ENCODE assay signal across 22 cellular contexts in genomic region chr7:30915751-30916150, GRCh38. TPM values are rescaled to one million over a fixed set of nuclear protein-coding genes. Genes with fewer than 3 reads are reported as not detected.
A peak's percentile ranks its signal among the peaks of the same experiment; 100 is the strongest.
DNase-seq lines count a peak whose midpoint lies in the region; ATAC-seq, FAIRE-seq and TF ChIP-seq lines count a peak whose summit lies in the region.
"Had no signal": no experiment of that assay in that cellular context is flagged by ENCODE, and none has a peak within 500 bp of the region (broad histone marks: within the 10 kb centered on the region; RNA-seq: fewer than 3 reads in every experiment).

No MANE protein-coding gene starts in this region.

- H3K4me2 ChIP-seq in K562 (ENCODE audit: insufficient read depth, low read length) (peak overlapping the region; percentile 70), osteoblast (ENCODE audit: insufficient read depth, low read length) (no peak overlapping the region)

- H3K9me1 ChIP-seq in K562 (ENCODE audit: control insufficient read depth, insufficient read depth, low read length), result peaks cover 3% of the 10 kb centered on the region

- TF ChIP-seq EP300 in K562 (IDR thresholded peaks at IDR 0.05; ENCODE audit: low read length), result no peak

- FAIRE-seq in K562 (lab: Jason Lieb, UNC), result no peak
- FAIRE-seq: G401.6, GM12878 had no signal

- H3K36me3 ChIP-seq in K562 (ENCODE audit: control insufficient read depth, insufficient read depth, low read length), result no peaks in the 10 kb centered on the region
- H3K36me3 ChIP-seq in left ventricle myocardium inferior, result no peaks in the 10 kb centered on the region
- no peaks in the 10 kb centered on the region for H3K36me3 ChIP-seq in osteoblast (ENCODE audit: insufficient read depth, low read length)
- H3K36me3 ChIP-seq in uterus, result no peaks in the 10 kb centered on the region

- no TSS peak for BruUV-seq in K562 (replicated peaks; lab: Mats Ljungman, UMichigan)

- no peaks in the 10 kb centered on the region for H3K27me3 ChIP-seq in K562 (ENCODE audit: control insufficient read depth in 2 of 2, insufficient read depth in 2 of 2, low read length in 2 of 2)
- H3K27me3 ChIP-seq in left ventricle myocardium inferior (ENCODE audit: low read depth), result no peaks in the 10 kb centered on the region
- H3K27me3 ChIP-seq in osteoblast (ENCODE audit: insufficient read depth, low read length), result no peaks in the 10 kb centered on the region
- H3K27me3 ChIP-seq in uterus, result no peaks in the 10 kb centered on the region

- H3K4me1 ChIP-seq in K562 (replicated peaks in 1 of 2; ENCODE audit: control insufficient read depth in 2 of 2, insufficient read depth in 2 of 2, low read length in 2 of 2), result peaks cover 79 to 82% of the 10 kb centered on the region in 2 experiments
- peaks cover 100% of the 10 kb centered on the region for H3K4me1 ChIP-seq in left ventricle myocardium inferior
- peaks cover 16% of the 10 kb centered on the region for H3K4me1 ChIP-seq in osteoblast (ENCODE audit: insufficient read depth, low read length)
- peaks cover 0 to 9% of the 10 kb centered on the region in 2 donors for H3K4me1 ChIP-seq in uterus

- CTCF ChIA-PET in K562 (lab: Yijun Ruan, JAX; ENCODE audit: low intra/inter-chr PET ratio), result no interaction called here

- peak overlapping the region; percentile 82 for H3K27ac ChIP-seq in K562 (ENCODE audit: extremely low read depth, low read depth, low read length)
- peak overlapping the region; percentile 92 for H3K27ac ChIP-seq in left ventricle myocardium inferior (replicated peaks)
- H3K27ac ChIP-seq in osteoblast (ENCODE audit: low read depth, low read length), result no peak overlapping the region
- H3K27ac ChIP-seq in uterus, result peak overlapping the region; percentile 25 to 68

- in situ Hi-C loops in K562 (cut with MboI), result no loop called here

- H4K20me1 ChIP-seq in K562 (replicated peaks; ENCODE audit: control insufficient read depth, insufficient read depth, low read length) (no peaks in the 10 kb centered on the region), osteoblast (ENCODE audit: insufficient read depth, low read length) (no peaks in the 10 kb centered on the region)

- no peak overlapping the region for H3K4me3 Mint-ChIP-seq in T-helper 2 cell treated with Interferon-gamma antibody and Interleukin-4, amounts not matched to agents 5 μg/mL and 100 μg/mL, for 36 hours
- H3K4me3 Mint-ChIP-seq in T-helper 17 cell, result no peak overlapping the region
- H3K4me3 Mint-ChIP-seq: activated CD4-positive, alpha-beta T cell treated with anti-CD3 and anti-CD28 coated beads for 36 hours; activated naive CD8-positive, alpha-beta T cell treated with anti-CD3 and anti-CD28 coated beads for 36 hours; mesothelial cell of epicardium; neural crest cell had no signal

- H3K27ac Mint-ChIP-seq in T-helper 2 cell treated with Interferon-gamma antibody and Interleukin-4, amounts not matched to agents 5 μg/mL and 100 μg/mL, for 36 hours, result no peak overlapping the region
- H3K27ac Mint-ChIP-seq in T-helper 17 cell, result no peak overlapping the region
- H3K27ac Mint-ChIP-seq: activated CD4-positive, alpha-beta T cell treated with anti-CD3 and anti-CD28 coated beads for 36 hours; activated naive CD8-positive, alpha-beta T cell treated with anti-CD3 and anti-CD28 coated beads for 36 hours; mesothelial cell of epicardium had no signal

- H2AFZ ChIP-seq in K562 (ENCODE audit: low read depth, low read length) (peak overlapping the region; percentile 42; the same call in 1 of the 2 replicates), osteoblast (ENCODE audit: low read length) (no peak overlapping the region)

- DNase-seq in K562 (ENCODE audit: extremely low read depth in 1 of 4, low spot score in 3 of 4) (no peak), left ventricle myocardium inferior (no peak), osteoblast (ENCODE audit: insufficient read length, low spot score, missing footprints) (peak; percentile 65), uterus (no peak), T-helper 17 cell (no peak)
- no peak for DNase-seq in T-helper 2 cell treated with Interferon-gamma antibody and Interleukin-4, amounts not matched to agents 5 μg/mL and 100 μg/mL, for 36 hours (ENCODE audit: low spot score)
- DNase-seq: activated CD4-positive, alpha-beta T cell treated with anti-CD3 and anti-CD28 coated beads for 36 hours; activated naive CD8-positive, alpha-beta T cell treated with anti-CD3 and anti-CD28 coated beads for 36 hours; caudate nucleus; HCEC 1CT; head of caudate nucleus; NCI-H1417 treated with DMSO at 0.1 percent for 48 hours; NCI-H2171 treated with DMSO at 0.1 percent for 48 hours; retina; stimulated activated naive CD8-positive, alpha-beta T cell treated with anti-CD3 and anti-CD28 coated beads, Interleukin-15, Interleukin-2, amounts not matched to agents 100 U/mL and 50 U/mL, for 24 hours had no signal

- 48% methylated on average over 6 of the region's 6 CpGs for WGBS in K562 (ENCODE audit: insufficient coverage, low coverage, missing lambda C conversion rate)

- TF ChIP-seq CTCF in K562 (IDR thresholded peaks at IDR 0.05 in 2 of 3, conservative IDR thresholded peaks at IDR 0.05 in 1 of 3; ENCODE audit: insufficient read depth in 2 of 3, low read depth in 1 of 3, low read length in 3 of 3), result no peak
- TF ChIP-seq CTCF in left ventricle myocardium inferior (IDR thresholded peaks at IDR 0.05; ENCODE audit: borderline replicate concordance), result no peak
- no peak for TF ChIP-seq CTCF in osteoblast (IDR thresholded peaks at IDR 0.05; ENCODE audit: extremely low read depth, low read depth, low read length)
- no peak for TF ChIP-seq CTCF in uterus (IDR thresholded peaks at IDR 0.05)

- no peak for TF ChIP-seq RAD21 in K562 (CRISPR knock-in tag; conservative IDR thresholded peaks at IDR 0.05 in 1 of 2, IDR thresholded peaks at IDR 0.05 in 1 of 2)

- TF ChIP-seq POLR2A in K562 (conservative IDR thresholded peaks at IDR 0.05) (no peak), uterus (IDR thresholded peaks at IDR 0.05) (no peak)

- no peaks in the 10 kb centered on the region for H3K27me3 Mint-ChIP-seq in T-helper 2 cell treated with Interferon-gamma antibody and Interleukin-4, amounts not matched to agents 5 μg/mL and 100 μg/mL, for 36 hours (ENCODE audit: low read depth)
- peaks cover 17% of the 10 kb centered on the region for H3K27me3 Mint-ChIP-seq in T-helper 17 cell
- H3K27me3 Mint-ChIP-seq: activated CD4-positive, alpha-beta T cell treated with anti-CD3 and anti-CD28 coated beads for 36 hours; activated naive CD8-positive, alpha-beta T cell treated with anti-CD3 and anti-CD28 coated beads for 36 hours had no signal

- H3K36me3 Mint-ChIP-seq in T-helper 2 cell treated with Interferon-gamma antibody and Interleukin-4, amounts not matched to agents 5 μg/mL and 100 μg/mL, for 36 hours (ENCODE audit: low read depth), result no peaks in the 10 kb centered on the region
- peaks cover under 1% of the 10 kb centered on the region for H3K36me3 Mint-ChIP-seq in T-helper 17 cell (ENCODE audit: low read depth)
- H3K36me3 Mint-ChIP-seq: activated naive CD8-positive, alpha-beta T cell treated with anti-CD3 and anti-CD28 coated beads for 36 hours; mesothelial cell of epicardium had no signal

- H3K79me2 ChIP-seq in K562 (ENCODE audit: control insufficient read depth, insufficient read depth, low read length), result no peaks in the 10 kb centered on the region; the same call in 2 of the 3 replicates
- H3K79me2 ChIP-seq in osteoblast (ENCODE audit: insufficient read depth, low read length), result no peaks in the 10 kb centered on the region

- H3K9me3 ChIP-seq in K562 (replicated peaks; ENCODE audit: control insufficient read depth, insufficient read depth, low read depth, low read length) (no peaks in the 10 kb centered on the region), left ventricle myocardium inferior (replicated peaks) (no peaks in the 10 kb centered on the region), osteoblast (ENCODE audit: low read depth, low read length) (no peaks in the 10 kb centered on the region), uterus (no peaks in the 10 kb centered on the region), T-helper 17 cell (ENCODE audit: control insufficient read depth, low read length, poor library complexity, severe bottlenecking) (no peaks in the 10 kb centered on the region)

- peak overlapping the region; percentile 56 to 84 for H3K9ac ChIP-seq in K562 (ENCODE audit: insufficient read depth in 1 of 2, low read depth in 2 of 2, low read length in 2 of 2)

- peaks cover 1% of the 10 kb centered on the region for H3K4me1 Mint-ChIP-seq in T-helper 2 cell treated with Interferon-gamma antibody and Interleukin-4, amounts not matched to agents 5 μg/mL and 100 μg/mL, for 36 hours (ENCODE audit: low read depth)
- peaks cover 3% of the 10 kb centered on the region for H3K4me1 Mint-ChIP-seq in T-helper 17 cell
- H3K4me1 Mint-ChIP-seq: activated CD4-positive, alpha-beta T cell treated with anti-CD3 and anti-CD28 coated beads for 36 hours; activated naive CD8-positive, alpha-beta T cell treated with anti-CD3 and anti-CD28 coated beads for 36 hours had no signal

- no peaks in the 10 kb centered on the region for H3K9me3 Mint-ChIP-seq in T-helper 2 cell treated with Interferon-gamma antibody and Interleukin-4, amounts not matched to agents 5 μg/mL and 100 μg/mL, for 36 hours
- H3K9me3 Mint-ChIP-seq: activated naive CD8-positive, alpha-beta T cell treated with anti-CD3 and anti-CD28 coated beads for 36 hours; mesothelial cell of epicardium; neural crest cell had no signal

- POLR2A ChIA-PET in K562 (lab: Yijun Ruan, JAX), result interaction anchor here (0.9 to 1.1 kb wide), 4 partner anchors 15 to 528 kb away, joined by 3 to 4 read pairs (median 4); no protein-coding TSS in a partner anchor

- intact Hi-C loops in K562 (cut with micrococcal nuclease), result loop anchor here (1.0 to 2.0 kb wide), 3 partner anchors 19 to 154 kb away; no protein-coding TSS in a partner anchor
- intact Hi-C loops in left ventricle myocardium inferior (cut with micrococcal nuclease), result no loop called here
- intact Hi-C loops in uterus (cut with DNase I; ENCODE audit: low total_unique reads), result no loop called here

- peak overlapping the region; percentile 5 for H3K4me3 ChIP-seq in K562
- peak overlapping the region; percentile 70 for H3K4me3 ChIP-seq in left ventricle myocardium inferior
- no peak overlapping the region for H3K4me3 ChIP-seq in osteoblast (ENCODE audit: insufficient read depth, low read length)
- H3K4me3 ChIP-seq in uterus, result peak overlapping the region in 1 of 2 donors; percentile 1
- H3K4me3 ChIP-seq: GM12878 had no signal

- no peak for ATAC-seq in K562
- ATAC-seq in GM21390 (IDR thresholded peaks at IDR 0.05; ENCODE audit: unreplicated experiment), result no peak
- ATAC-seq in T-helper 17 cell, result no peak
- ATAC-seq: activated CD4-positive, alpha-beta T cell treated with anti-CD3 and anti-CD28 coated beads for 36 hours; GM12878; stimulated activated naive CD8-positive, alpha-beta T cell treated with anti-CD3 and anti-CD28 coated beads, Interleukin-15, Interleukin-2, amounts not matched to agents 100 U/mL and 50 U/mL, for 24 hours had no signal

RNA-seq across cellular contexts. Expression of gene AQP1, which starts 4.1 kb away (rescaled TPM):
- 3.5 and 8.8 TPM in 2 replicates for total RNA-seq in K562 (2011; cell fraction: chromatin; rRNA removed; ENCODE audit: low replicate concordance)
- 9.5 and 9.6 TPM in 2 replicates for total RNA-seq in K562 (2011; cell fraction: nucleolus; rRNA removed)
- total RNA-seq in K562 (2011; cell fraction: nucleoplasm; rRNA removed), result 8.4 and 15.0 TPM in 2 replicates
- total RNA-seq in K562 (2014; rRNA removed) (3.1 and 9.0 TPM in 2 replicates), K562 (2014; rRNA removed; fragmentation: Illumina TruSeq; extraction: Trizol) (2.8 and 4.1 TPM in 2 replicates), K562 (2015; rRNA removed; fragmentation: Illumina TruSeq; extraction: Trizol) (3.6 and 4.2 TPM in 2 replicates), K562 (2021) (6.7 and 6.9 TPM in 2 replicates), left ventricle myocardium inferior (253 TPM), osteoblast (0.59 and 0.72 TPM in 2 replicates), uterus (100 to 1,000 TPM in 3 of 4 donors, 10 to 100 TPM in 1; 69.6 to 477 (median 370) TPM), T-helper 17 cell (under 1 TPM; 0.35 to 0.83 TPM)
- polyA plus RNA-seq in K562 (2011; rRNA removed) (8.7 and 12.6 TPM in 2 replicates), K562 (2014; fragmentation: Illumina TruSeq; extraction: Trizol) (7.8 and 8.6 TPM in 2 replicates), K562 (2014; fragmentation: Nextera tagmentation; extraction: Ambion mirVana) (under 1 TPM; 0.18 to 0.45 TPM), K562 (2014; rRNA removed) (5.4 and 6.7 TPM in 2 replicates)
- 8.5 and 20.6 TPM in 2 replicates for polyA plus RNA-seq in K562 (2011; cell fraction: cytosol; rRNA removed)
- 12.3 and 20.4 TPM in 2 replicates for polyA plus RNA-seq in K562 (2011; cell fraction: nucleus; rRNA removed)
- 3.2 and 4.3 TPM in 2 replicates for polyA plus RNA-seq in K562 (2012)
- polyA minus RNA-seq in K562 (2011; rRNA and poly(A)+ RNA removed), result 6.1 and 10.7 TPM in 2 replicates
- polyA minus RNA-seq in K562 (2011; cell fraction: cytosol; rRNA and poly(A)+ RNA removed), result 3.5 and 6.3 TPM in 2 replicates
- polyA minus RNA-seq in K562 (2011; cell fraction: nucleus; rRNA and poly(A)+ RNA removed), result 2.7 and 2.8 TPM in 2 replicates

RNA-seq across cellular contexts. Expression of gene GHRHR, which starts 48.0 kb away (rescaled TPM):
- not detected in 2 replicates for total RNA-seq in K562 (2011; cell fraction: chromatin; rRNA removed; ENCODE audit: low replicate concordance)
- not detected in 2 replicates for total RNA-seq in K562 (2011; cell fraction: nucleolus; rRNA removed)
- not detected in 2 replicates for total RNA-seq in K562 (2011; cell fraction: nucleoplasm; rRNA removed)
- total RNA-seq in K562 (2014; rRNA removed), result 0.61 TPM in 1 of 2 replicates, not detected in the other
- total RNA-seq in K562 (2014; rRNA removed; fragmentation: Illumina TruSeq; extraction: Trizol), result not detected in 2 replicates
- total RNA-seq in K562 (2015; rRNA removed; fragmentation: Illumina TruSeq; extraction: Trizol), result not detected in 2 replicates
- not detected in 2 replicates for total RNA-seq in K562 (2021)
- not detected in 2 replicates for polyA plus RNA-seq in K562 (2011; rRNA removed)
- not detected in 2 replicates for polyA plus RNA-seq in K562 (2011; cell fraction: cytosol; rRNA removed)
- 0.25 TPM in 1 of 2 replicates, not detected in the other for polyA plus RNA-seq in K562 (2011; cell fraction: nucleus; rRNA removed)
- not detected in 2 replicates for polyA plus RNA-seq in K562 (2012)
- polyA plus RNA-seq in K562 (2014; fragmentation: Illumina TruSeq; extraction: Trizol), result not detected in 2 replicates
- polyA plus RNA-seq in K562 (2014; fragmentation: Nextera tagmentation; extraction: Ambion mirVana), result not detected
- polyA plus RNA-seq in K562 (2014; rRNA removed), result not detected in 2 replicates
- polyA minus RNA-seq in K562 (2011; rRNA and poly(A)+ RNA removed), result not detected in 2 replicates
- not detected in 2 replicates for polyA minus RNA-seq in K562 (2011; cell fraction: cytosol; rRNA and poly(A)+ RNA removed)
- not detected in 2 replicates for polyA minus RNA-seq in K562 (2011; cell fraction: nucleus; rRNA and poly(A)+ RNA removed)
- not detected for total RNA-seq in left ventricle myocardium inferior
- not detected in 2 replicates for total RNA-seq in osteoblast
- total RNA-seq in uterus, result not detected
- total RNA-seq in T-helper 17 cell, result not detected
- total RNA-seq: activated CD4-positive, alpha-beta T cell treated with anti-CD3 and anti-CD28 coated beads for 36 hours; activated naive CD8-positive, alpha-beta T cell treated with anti-CD3 and anti-CD28 coated beads for 36 hours; fibroblast of lung; GM12878; LHCN-M2; mesothelial cell of epicardium; neural crest cell had no signal
- polyA plus RNA-seq: fibroblast of lung, GM12878 had no signal

Comparison
In these comparisons a context has a peak if more than half of its experiments do, and no peak if none do; other contexts are left out.
1. RNA of gene AQP1, which starts 4.1 kb away (total RNA-seq): 69.6 to 477 TPM in uterus and 253 TPM in left ventricle myocardium inferior (single experiment); 2.8 to 15.0 TPM in K562, 0.35 to 0.83 TPM in T-helper 17 cell and 0.59 to 0.72 TPM in osteoblast; every median in the first group is over 4 times any median in the second.